9 cellular contexts compared by ENCODE assay signal in genomic region chr1:244460195-244460594, GRCh38. TPM values are rescaled to one million over a fixed set of nuclear protein-coding genes. Genes with fewer than 3 reads are reported as not detected.
DNase-seq lines count a peak whose midpoint lies in the region; TF ChIP-seq lines count a peak whose summit lies in the region.
"Had no signal": no experiment of that assay in that cellular context is flagged by ENCODE, and none has a peak within 500 bp of the region (broad histone marks: within the 10 kb centered on the region; RNA-seq: fewer than 3 reads in every experiment).

No MANE protein-coding gene starts in this region.

- no peaks in the 10 kb centered on the region for H3K9me3 ChIP-seq in parathyroid adenoma (ENCODE audit: control insufficient read depth, low read length)
- H3K9me3 ChIP-seq: heart left ventricle had no signal

- no peaks in the 10 kb centered on the region for H3K36me3 ChIP-seq in parathyroid adenoma (ENCODE audit: control insufficient read depth, insufficient read depth, low read length)
- H3K36me3 ChIP-seq: heart left ventricle had no signal

- no peaks in the 10 kb centered on the region for H3K27me3 Mint-ChIP-seq in activated naive CD4-positive, alpha-beta T cell treated with anti-CD3 and anti-CD28 coated beads, Interleukin-2, amount 50 U/mL, for 24 hours
- H3K27me3 Mint-ChIP-seq: stimulated activated naive B cell treated with anti-CD40 and anti-IgM and Interleukin-4, amounts not matched to agents 10 μg/mL and 1 μg/mL and 100 μg/mL, for 72 hours had no signal

- no peak overlapping the region for H3K4me2 ChIP-seq in parathyroid adenoma (ENCODE audit: low read length)

- H3K27ac ChIP-seq in parathyroid adenoma = no peak overlapping the region

- peaks cover 10% of the 10 kb centered on the region for H3K4me1 Mint-ChIP-seq in activated naive CD4-positive, alpha-beta T cell treated with anti-CD3 and anti-CD28 coated beads, Interleukin-2, amount 50 U/mL, for 24 hours

- H3K27me3 ChIP-seq in parathyroid adenoma (ENCODE audit: control insufficient read depth, insufficient read depth, low read length) = no peaks in the 10 kb centered on the region
- H3K27me3 ChIP-seq: heart left ventricle had no signal

- H2AFZ ChIP-seq in parathyroid adenoma = peak overlapping the region; percentile 94

- DNase-seq in Daoy (ENCODE audit: low read depth) (peak; percentile 30), NAMALWA (ENCODE audit: low spot score) (peak; percentile 38), NCI-H526 treated with DMSO at 0.1 percent for 48 hours (lab: John Stamatoyannopoulos, UW) (no peak), NCI-H774 (lab: John Stamatoyannopoulos, UW) (no peak), NCI-H524 (lab: John Stamatoyannopoulos, UW) (no peak)
- DNase-seq: stimulated activated naive B cell treated with anti-CD40 and anti-IgM and Interleukin-4, amounts not matched to agents 10 μg/mL and 1 μg/mL and 100 μg/mL, for 72 hours had no signal

- peak overlapping the region; percentile 57 for H3K4me3 Mint-ChIP-seq in activated naive CD4-positive, alpha-beta T cell treated with anti-CD3 and anti-CD28 coated beads, Interleukin-2, amount 50 U/mL, for 24 hours

- H3K9ac ChIP-seq in parathyroid adenoma = no peak overlapping the region

- peak overlapping the region; percentile 37 for H3K27ac Mint-ChIP-seq in activated naive CD4-positive, alpha-beta T cell treated with anti-CD3 and anti-CD28 coated beads, Interleukin-2, amount 50 U/mL, for 24 hours

- H3K9me3 Mint-ChIP-seq in activated naive CD4-positive, alpha-beta T cell treated with anti-CD3 and anti-CD28 coated beads, Interleukin-2, amount 50 U/mL, for 24 hours = peaks cover 5% of the 10 kb centered on the region

- TF ChIP-seq CTCF in parathyroid adenoma (IDR thresholded peaks at IDR 0.05) = no peak

- no peaks in the 10 kb centered on the region for H3K4me1 ChIP-seq in parathyroid adenoma

- no peaks in the 10 kb centered on the region for H3K79me2 ChIP-seq in parathyroid adenoma

- no peak overlapping the region for H3K4me3 ChIP-seq in parathyroid adenoma (ENCODE audit: low read depth, low read length)

- peaks cover 5% of the 10 kb centered on the region for H3K36me3 Mint-ChIP-seq in activated naive CD4-positive, alpha-beta T cell treated with anti-CD3 and anti-CD28 coated beads, Interleukin-2, amount 50 U/mL, for 24 hours

RNA-seq across cellular contexts. Expression of gene CATSPERE, which starts 0.9 kb away (rescaled TPM):
- 0.17 TPM in 1 of 2 replicates, not detected in the other for total RNA-seq in Daoy (2014; rRNA removed; shearing (Covaris generic))

RNA-seq across cellular contexts. Expression of gene ADSS2, which starts 8.5 kb away (rescaled TPM):
- 61.5 and 76.2 TPM in 2 replicates for total RNA-seq in Daoy (2014; rRNA removed; shearing (Covaris generic))

Comparison
In these comparisons a context has a peak if more than half of its experiments do, and no peak if none do; other contexts are left out.
1. DNase-seq: peak in Daoy (single experiment) and NAMALWA (single experiment); none in NCI-H526 treated with DMSO at 0.1 percent for 48 hours (single experiment), NCI-H774 (single experiment) and NCI-H524 (0 of 2).